Comparison of ENCODE assay signal across 25 cellular contexts in the genomic region with DNA sequence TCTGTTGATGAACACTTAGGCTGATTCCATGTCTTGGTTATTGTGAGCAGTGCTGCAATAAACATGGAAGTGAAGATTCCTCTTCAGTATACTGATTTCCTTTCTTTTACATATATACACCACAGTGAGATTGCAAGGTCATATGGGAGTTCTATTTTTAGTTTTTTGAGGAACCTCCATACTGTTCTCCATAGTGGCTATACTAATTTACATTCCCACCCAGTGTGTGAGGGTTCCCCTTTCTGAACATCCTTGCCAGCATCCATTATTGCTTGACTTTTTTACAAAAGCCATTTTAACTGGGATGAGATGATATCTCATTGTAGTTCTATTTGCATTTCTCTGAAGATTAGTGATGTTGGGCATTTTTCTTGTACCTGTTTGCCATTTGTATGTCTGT.
"Had no signal": no experiment of that assay in that cellular context is flagged by ENCODE, and none has a peak within 500 bp of the region (broad histone marks: within the 10 kb centered on the region; RNA-seq: fewer than 3 reads in every experiment).

No MANE protein-coding gene starts in this region.

- H3K36me3 Mint-ChIP-seq: immature natural killer cell; natural killer cell treated with Interleukin-12 subunit alpha and Interleukin-12 subunit beta and Interleukin-15 and Interleukin-18, amount 100 ng/mL, for 72 hours; neural progenitor cell; stimulated activated memory B cell treated with anti-CD40 and anti-IgM and Interleukin-4, amounts not matched to agents 10 μg/mL and 1 μg/mL and 100 μg/mL, for 72 hours had no signal

- H3K4me3 ChIP-seq: esophagus muscularis mucosa, gastrocnemius medialis, left lung, lower lobe of right lung, neural progenitor cell, pancreas, prostate gland, spleen, tibial nerve, upper lobe of right lung, vagina had no signal

- H3K4me1 ChIP-seq: esophagus muscularis mucosa, gastrocnemius medialis, left lung, lower lobe of right lung, neural progenitor cell, pancreas, prostate gland, spleen, tibial nerve, upper lobe of right lung, vagina had no signal

- H3K36me3 ChIP-seq: esophagus muscularis mucosa, gastrocnemius medialis, left lung, lower lobe of right lung, neural progenitor cell, pancreas, prostate gland, spleen, tibial nerve, upper lobe of right lung, vagina had no signal

- H3K27me3 ChIP-seq: esophagus muscularis mucosa, gastrocnemius medialis, left lung, neural progenitor cell, pancreas, tibial nerve, upper lobe of right lung, vagina had no signal

- ATAC-seq: effector memory CD8-positive, alpha-beta T cell; gastrocnemius medialis; left lung; lower lobe of right lung; natural killer cell treated with Interleukin-12 subunit alpha and Interleukin-12 subunit beta and Interleukin-15 and Interleukin-18, amount 100 ng/mL, for 72 hours; pancreas; sciatic nerve; stimulated activated memory B cell treated with anti-CD40 and anti-IgM and Interleukin-4, amounts not matched to agents 10 μg/mL and 1 μg/mL and 100 μg/mL, for 72 hours; upper lobe of right lung had no signal

- H3K27me3 Mint-ChIP-seq: dendritic cell treated with granulocyte-macrophage colony-stimulating factor and Interleukin-4, amounts not matched to agents 40 ng/mL and 50 ng/mL, for 4 days had no signal

- H3K27ac Mint-ChIP-seq: dendritic cell treated with granulocyte-macrophage colony-stimulating factor and Interleukin-4, amounts not matched to agents 40 ng/mL and 50 ng/mL, for 4 days; immature natural killer cell; memory B cell; mesothelial cell of epicardium; natural killer cell treated with Interleukin-12 subunit alpha and Interleukin-12 subunit beta and Interleukin-15 and Interleukin-18, amount 100 ng/mL, for 72 hours; neural progenitor cell; stimulated activated memory B cell treated with anti-CD40 and anti-IgM and Interleukin-4, amounts not matched to agents 10 μg/mL and 1 μg/mL and 100 μg/mL, for 72 hours; stimulated activated naive CD8-positive, alpha-beta T cell treated with anti-CD3 and anti-CD28 coated beads, Interleukin-15, Interleukin-2, amounts not matched to agents 100 ng/mL and 50 ng/mL, for 24 hours had no signal

- DNase-seq: effector memory CD8-positive, alpha-beta T cell; gastrocnemius medialis; immature natural killer cell; left lung; lower lobe of right lung; occipital lobe; pancreas; spleen; stimulated activated CD4-positive, alpha-beta T cell treated with anti-CD3 and anti-CD28 coated beads, Interleukin-15, amount 100 ng/mL, for 24 hours; stimulated activated CD4-positive, alpha-beta T cell treated with anti-CD3 and anti-CD28 coated beads, Interleukin-1b, Interleukin-23, amount 100 ng/mL, for 48 hours; stimulated activated CD4-positive, alpha-beta T cell treated with anti-CD3 and anti-CD28 coated beads, Interleukin-4, amount 100 ng/mL, for 24 hours; upper lobe of right lung had no signal

- H3K4me3 Mint-ChIP-seq: dendritic cell treated with granulocyte-macrophage colony-stimulating factor and Interleukin-4, amounts not matched to agents 40 ng/mL and 50 ng/mL, for 4 days; effector memory CD8-positive, alpha-beta T cell; immature natural killer cell; memory B cell; mesothelial cell of epicardium; natural killer cell treated with Interleukin-12 subunit alpha and Interleukin-12 subunit beta and Interleukin-15 and Interleukin-18, amount 100 ng/mL, for 72 hours; neural progenitor cell; stimulated activated memory B cell treated with anti-CD40 and anti-IgM and Interleukin-4, amounts not matched to agents 10 μg/mL and 1 μg/mL and 100 μg/mL, for 72 hours; stimulated activated naive CD8-positive, alpha-beta T cell treated with anti-CD3 and anti-CD28 coated beads, Interleukin-15, Interleukin-2, amounts not matched to agents 100 ng/mL and 50 ng/mL, for 24 hours had no signal

- H3K27ac ChIP-seq: epithelial cell of prostate, esophagus muscularis mucosa, gastrocnemius medialis, left lung, lower lobe of right lung, neural progenitor cell, pancreas, prostate gland, spleen, tibial nerve, upper lobe of right lung, vagina had no signal

- H3K9me3 ChIP-seq: esophagus muscularis mucosa, gastrocnemius medialis, left lung, lower lobe of right lung, pancreas, prostate gland, tibial nerve, upper lobe of right lung, vagina had no signal

- H3K9me3 Mint-ChIP-seq: dendritic cell treated with granulocyte-macrophage colony-stimulating factor and Interleukin-4, amounts not matched to agents 40 ng/mL and 50 ng/mL, for 4 days; effector memory CD8-positive, alpha-beta T cell; memory B cell had no signal

- H3K4me1 Mint-ChIP-seq: immature natural killer cell; memory B cell; neural progenitor cell; stimulated activated memory B cell treated with anti-CD40 and anti-IgM and Interleukin-4, amounts not matched to agents 10 μg/mL and 1 μg/mL and 100 μg/mL, for 72 hours had no signal
